9 cellular contexts compared by ENCODE assay signal in genomic region chr3:138914870-138915502, GRCh38. TPM values are rescaled to one million over a fixed set of nuclear protein-coding genes. Genes with fewer than 3 reads are reported as not detected.
DNase-seq lines count a peak whose midpoint lies in the region; ATAC-seq, FAIRE-seq and TF ChIP-seq lines count a peak whose summit lies in the region.
"Had no signal": no experiment of that assay in that cellular context is flagged by ENCODE, and none has a peak within 500 bp of the region (broad histone marks: within the 10 kb centered on the region; RNA-seq: fewer than 3 reads in every experiment).

No MANE protein-coding gene starts in this region.

- H3K4me2 ChIP-seq in DND-41 (ENCODE audit: insufficient read depth, low read length) = peak overlapping the region; percentile 92

- 13% methylated on average over 18 of the region's 19 CpGs for WGBS in suprapubic skin

- peaks cover 16% of the 10 kb centered on the region for H3K4me1 ChIP-seq in DND-41 (ENCODE audit: insufficient read depth, low read length)
- peaks cover 4 to 6% of the 10 kb centered on the region in 2 donors for H3K4me1 ChIP-seq in kidney (ENCODE audit: control insufficient read depth in 1 of 2, insufficient read depth in 1 of 2, low read depth in 1 of 2, low read length in 2 of 2)
- peaks cover 18% of the 10 kb centered on the region for H3K4me1 ChIP-seq in suprapubic skin

- TF ChIP-seq EP300 in suprapubic skin (IDR thresholded peaks at IDR 0.05) = no peak

- H3K36me3 ChIP-seq in DND-41 (ENCODE audit: insufficient read depth, low read length) (no peaks in the 10 kb centered on the region), MG63 (no peaks in the 10 kb centered on the region), kidney (ENCODE audit: control insufficient read depth in 1 of 2, insufficient read depth in 2 of 2, low read length in 2 of 2) (no peaks in the 10 kb centered on the region), suprapubic skin (no peaks in the 10 kb centered on the region)

- H3K79me2 ChIP-seq in DND-41 (ENCODE audit: insufficient read depth, low read length) = no peaks in the 10 kb centered on the region

- ATAC-seq in DND-41 (ENCODE audit: insufficient read depth, low read depth) = peak; percentile 15
- peak; percentile 20 for ATAC-seq in GM21786 (IDR thresholded peaks at IDR 0.05; ENCODE audit: unreplicated experiment)

- no peaks in the 10 kb centered on the region for H3K27me3 ChIP-seq in DND-41 (ENCODE audit: insufficient read depth, low read length, poor library complexity)
- no peaks in the 10 kb centered on the region for H3K27me3 ChIP-seq in MG63
- no peaks in the 10 kb centered on the region for H3K27me3 ChIP-seq in suprapubic skin

- intact Hi-C loops in kidney (cut with DNase I) = loop anchor here (5.0 kb wide), 1 partner anchor 323 kb away; the partner anchor contains the start of gene CEP70

- H2AFZ ChIP-seq in DND-41 (ENCODE audit: low read depth, low read length) = peak overlapping the region; percentile 94

- H3K27ac ChIP-seq in DND-41 (ENCODE audit: low read length) (peak overlapping the region; percentile 45; the same call in 1 of the 2 replicates), angular gyrus (ENCODE audit: low read depth, low read length) (peak overlapping the region; percentile 4), kidney (ENCODE audit: low read depth in 2 of 2, low read length in 2 of 2) (peak overlapping the region; percentile 47 to 92), suprapubic skin (peak overlapping the region; percentile 97)

- H3K9me3 ChIP-seq in DND-41 (ENCODE audit: insufficient read depth, low read length, severe bottlenecking) = no peaks in the 10 kb centered on the region
- no peaks in the 10 kb centered on the region for H3K9me3 ChIP-seq in MG63
- no peaks in the 10 kb centered on the region for H3K9me3 ChIP-seq in kidney (ENCODE audit: control insufficient read depth in 1 of 2, low read length in 2 of 2)
- no peaks in the 10 kb centered on the region for H3K9me3 ChIP-seq in suprapubic skin

- H4K20me1 ChIP-seq in DND-41 (ENCODE audit: insufficient read depth, low read length) = no peaks in the 10 kb centered on the region

- DNase-seq in DND-41 = no peak
- no peak for DNase-seq in MG63
- no peak for DNase-seq in kidney
- no peak for DNase-seq in suprapubic skin (ENCODE audit: low spot score in 2 of 2)
- DNase-seq in NCI-H2196 (lab: John Stamatoyannopoulos, UW; ENCODE audit: unreplicated experiment) = no peak
- DNase-seq in COLO668 (lab: John Stamatoyannopoulos, UW; ENCODE audit: unreplicated experiment) = no peak

- TF ChIP-seq CTCF in DND-41 (IDR thresholded peaks at IDR 0.05; ENCODE audit: borderline replicate concordance, extremely low read depth, low read length, poor library complexity, severe bottlenecking) = no peak
- TF ChIP-seq CTCF in kidney (IDR thresholded peaks at IDR 0.05; ENCODE audit: borderline replicate concordance, extremely low read depth, insufficient read depth) = no peak
- no peak for TF ChIP-seq CTCF in suprapubic skin (IDR thresholded peaks at IDR 0.05)

- H3K4me3 ChIP-seq in DND-41 (ENCODE audit: low read depth in 1 of 2, low read length in 2 of 2) (peak overlapping the region; percentile 45 to 74; a peak in 3 of 4 replicates), MG63 (peak overlapping the region; percentile 72), kidney (ENCODE audit: low read length in 2 of 2) (peak overlapping the region; percentile 36 to 86), suprapubic skin (peak overlapping the region; percentile 77)

- no peak for FAIRE-seq in kidney (lab: Jason Lieb, UNC)

- H3K9ac ChIP-seq in DND-41 (ENCODE audit: low read depth, low read length) (peak overlapping the region; percentile 68), kidney (ENCODE audit: low read length in 2 of 2) (peak overlapping the region in 1 of 2 donors; percentile 52)

- no peak for TF ChIP-seq POLR2A in suprapubic skin (IDR thresholded peaks at IDR 0.05)

RNA-seq across cellular contexts. Expression of gene FOXL2, which starts 32.0 kb away (rescaled TPM):
- total RNA-seq in MG63 (2014; rRNA removed; shearing (Covaris generic); ENCODE audit: low replicate concordance) = not detected in 2 replicates
- total RNA-seq in kidney (not detected), suprapubic skin (under 1 TPM in 1 of 4 donors, not detected in 3; 0.30 TPM)
- polyA plus RNA-seq in kidney (ENCODE audit: insufficient read depth, low read depth, low replicate concordance) = not detected

RNA-seq across cellular contexts. Expression of gene FOXL2NB, which starts 32.0 kb away (rescaled TPM):
- total RNA-seq in MG63 (2014; rRNA removed; shearing (Covaris generic); ENCODE audit: low replicate concordance) = not detected in 2 replicates
- total RNA-seq in kidney (not detected), suprapubic skin (under 1 TPM in 1 of 4 donors, not detected in 3; 0.26 TPM)
- polyA plus RNA-seq in kidney (ENCODE audit: insufficient read depth, low read depth, low replicate concordance) = not detected
- total RNA-seq: activated CD8-positive, alpha-beta memory T cell treated with anti-CD3 and anti-CD28 coated beads for 36 hours had no signal

Comparison
In these comparisons a context has a peak if more than half of its experiments do, and no peak if none do; other contexts are left out.
1. H3K27ac ChIP-seq: peak in every context shown above with its lines; median percentile 97 in suprapubic skin; 70 in kidney; 45 in DND-41; 4 in angular gyrus.